In genomic region chr4:130233377-130234047, GRCh38 we compare ENCODE assay signal across 9 cellular contexts.
A peak's percentile ranks its signal among the peaks of the same experiment; 100 is the strongest.
DNase-seq lines count a peak whose midpoint lies in the region; ATAC-seq and TF ChIP-seq lines count a peak whose summit lies in the region.
"Had no signal": no experiment of that assay in that cellular context is flagged by ENCODE, and none has a peak within 500 bp of the region (broad histone marks: within the 10 kb centered on the region; RNA-seq: fewer than 3 reads in every experiment).

No MANE protein-coding gene starts in this region.

- DNase-seq in mammary epithelial cell (peak; percentile 28), NCI-H2107 treated with DMSO at 0.1 percent for 48 hours (lab: John Stamatoyannopoulos, UW; ENCODE audit: unreplicated experiment) (no peak), Peyer's patch (no peak), NCI-H510A (lab: John Stamatoyannopoulos, UW) (no peak)
- DNase-seq: glutamatergic neuron had no signal

- intact Hi-C loops in mammary epithelial cell (cut with micrococcal nuclease) = no loop called here

- H3K27me3 ChIP-seq in mammary epithelial cell (ENCODE audit: insufficient read depth, low read length) (no peaks in the 10 kb centered on the region), Peyer's patch (no peaks in the 10 kb centered on the region)

- H3K36me3 ChIP-seq in mammary epithelial cell (ENCODE audit: insufficient read depth, low read length) = no peaks in the 10 kb centered on the region
- no peaks in the 10 kb centered on the region for H3K36me3 ChIP-seq in Peyer's patch

- H3K9ac ChIP-seq in mammary epithelial cell (ENCODE audit: insufficient read depth, low read length) = no peak overlapping the region

- CTCF ChIA-PET in mammary epithelial cell (lab: Charles Lee; ENCODE audit: low non-redundant PET) = no interaction called here

- H3K79me2 ChIP-seq in mammary epithelial cell (ENCODE audit: insufficient read depth, low read length) = no peaks in the 10 kb centered on the region

- BruUV-seq in mammary epithelial cell (replicated peaks; lab: Mats Ljungman, UMichigan) = no TSS peak

- no peak overlapping the region for H3K4me3 ChIP-seq in mammary epithelial cell (replicated peaks in 1 of 3; ENCODE audit: insufficient read depth in 1 of 3, low read depth in 2 of 3, low read length in 3 of 3)
- H3K4me3 ChIP-seq in Peyer's patch = no peak overlapping the region

- peak; percentile 100 for ATAC-seq in GM18499 (IDR thresholded peaks at IDR 0.05; ENCODE audit: insufficient read depth, unreplicated experiment)
- ATAC-seq in GM21528 (IDR thresholded peaks at IDR 0.05; ENCODE audit: low FRiP score, unreplicated experiment) = peak; percentile 100
- peak; percentile 99 for ATAC-seq in HG03469 (IDR thresholded peaks at IDR 0.05; ENCODE audit: unreplicated experiment)
- no peak for ATAC-seq in esophagus mucosa

- H4K20me1 ChIP-seq in mammary epithelial cell (ENCODE audit: insufficient read depth, low read length) = no peaks in the 10 kb centered on the region

- H3K4me1 ChIP-seq in mammary epithelial cell (ENCODE audit: insufficient read depth, low read length) = no peaks in the 10 kb centered on the region
- no peaks in the 10 kb centered on the region for H3K4me1 ChIP-seq in Peyer's patch

- no peak for TF ChIP-seq POLR2A in Peyer's patch (IDR thresholded peaks at IDR 0.05)

- dilution Hi-C loops in mammary epithelial cell (cut with HindIII; ENCODE audit: low sequenced_read_pairs) = no loop called here

- in situ Hi-C loops in mammary epithelial cell (cut with MboI; ENCODE audit: low sequenced_read_pairs in 2 of 2) = no loop called here

- H2AFZ ChIP-seq in mammary epithelial cell (ENCODE audit: low read depth, low read length) = no peak overlapping the region

- TF ChIP-seq CTCF in mammary epithelial cell (conservative IDR thresholded peaks at IDR 0.05 in 1 of 2, IDR thresholded peaks at IDR 0.05 in 1 of 2; ENCODE audit: extremely low read depth in 1 of 2, insufficient read depth in 1 of 2, low read depth in 1 of 2, low read length in 2 of 2) = no peak
- TF ChIP-seq CTCF in Peyer's patch (IDR thresholded peaks at IDR 0.05) = no peak

- WGBS in mammary epithelial cell (ENCODE audit: low coverage, missing lambda C conversion rate) = 44% methylated on average over 3 of the region's 3 CpGs

- H3K27ac ChIP-seq in mammary epithelial cell (ENCODE audit: insufficient read depth, low read depth, low read length) = no peak overlapping the region
- no peak overlapping the region for H3K27ac ChIP-seq in Peyer's patch

- peak overlapping the region; percentile 14 for H3K4me2 ChIP-seq in mammary epithelial cell (ENCODE audit: insufficient read depth, low read depth, low read length)

- no peaks in the 10 kb centered on the region for H3K9me3 ChIP-seq in mammary epithelial cell (replicated peaks; ENCODE audit: insufficient read depth, low read length)
- H3K9me3 ChIP-seq in Peyer's patch = no peaks in the 10 kb centered on the region
